ENCODE assay signal across 23 cellular contexts in the genomic region with DNA sequence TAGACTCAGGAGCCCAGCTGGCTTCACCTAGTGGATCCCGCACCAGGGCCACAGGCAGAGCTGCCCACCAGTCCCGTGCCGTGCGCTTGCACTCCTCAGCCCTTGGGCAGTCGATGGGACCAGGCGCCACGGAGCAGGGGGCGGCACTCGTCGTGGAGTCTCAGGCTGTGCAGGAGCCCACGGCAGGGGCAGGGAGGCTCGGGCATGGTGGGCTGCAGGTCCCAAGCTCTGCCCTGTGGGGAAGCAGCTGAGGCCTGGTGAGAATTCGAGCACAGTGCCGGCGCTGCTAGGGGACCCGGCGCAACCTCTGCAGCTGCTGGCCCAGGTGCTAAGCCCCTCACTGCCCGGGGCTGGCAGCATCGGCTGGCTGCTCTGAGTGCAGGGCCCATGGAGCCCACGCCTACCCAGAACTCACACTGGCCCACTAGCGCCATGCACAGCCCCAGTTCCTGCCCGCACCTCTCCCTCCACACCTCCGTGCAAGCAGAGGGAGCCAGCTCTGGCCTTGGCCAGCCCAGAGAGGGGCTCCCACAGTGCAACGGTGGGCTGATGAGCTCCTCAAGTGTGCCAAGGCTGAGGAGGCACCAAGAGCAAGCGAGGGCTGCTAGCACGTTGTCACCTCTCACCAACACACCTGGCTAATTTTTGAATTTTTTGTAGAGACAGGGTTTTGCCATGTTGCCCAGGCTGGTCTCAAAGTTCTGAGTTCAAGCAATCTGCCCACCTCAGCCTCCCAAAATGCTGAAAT.
"Had no signal": no experiment of that assay in that cellular context is flagged by ENCODE, and none has a peak within 500 bp of the region (broad histone marks: within the 10 kb centered on the region; RNA-seq: fewer than 3 reads in every experiment).

No MANE protein-coding gene starts in this region.

- DNase-seq: Kasumi-1, MM.1S, NCI-H1092 treated with DMSO at 0.1 percent for 48 hours, NCI-H1436, NCI-H187, NCI-H2029, NCI-H2081 treated with DMSO at 0.1 percent for 48 hours, NCI-H2171, NCI-H226, NCI-H446, NCI-H510A, NCI-H524 treated with DMSO at 0.1 percent for 48 hours, NCI-H69, NCI-H774, PC-3, SHP77 treated with DMSO at 0.1 percent for 48 hours had no signal

- H3K27ac ChIP-seq: KMS-11, SJSA1, SK-N-MC had no signal

- H3K4me2 ChIP-seq: KMS-11 had no signal

- H3K27ac Mint-ChIP-seq: IgD-negative memory B cell had no signal

- H3K27me3 Mint-ChIP-seq: IgD-negative memory B cell had no signal

- ATAC-seq: K562, Panc1, PC-3, Right ventricle myocardium inferior had no signal

- H3K9ac ChIP-seq: KMS-11 had no signal

- H3K4me1 ChIP-seq: SJSA1 had no signal

- H3K27me3 ChIP-seq: SJSA1 had no signal

- H3K36me3 ChIP-seq: SJSA1 had no signal

- H3K9me3 ChIP-seq: SJSA1 had no signal

- H3K4me3 ChIP-seq: K562, SJSA1, SK-N-MC had no signal

- H3K36me3 Mint-ChIP-seq: IgD-negative memory B cell had no signal
